Comparison of ENCODE assay signal across 11 cellular contexts in the genomic region with DNA sequence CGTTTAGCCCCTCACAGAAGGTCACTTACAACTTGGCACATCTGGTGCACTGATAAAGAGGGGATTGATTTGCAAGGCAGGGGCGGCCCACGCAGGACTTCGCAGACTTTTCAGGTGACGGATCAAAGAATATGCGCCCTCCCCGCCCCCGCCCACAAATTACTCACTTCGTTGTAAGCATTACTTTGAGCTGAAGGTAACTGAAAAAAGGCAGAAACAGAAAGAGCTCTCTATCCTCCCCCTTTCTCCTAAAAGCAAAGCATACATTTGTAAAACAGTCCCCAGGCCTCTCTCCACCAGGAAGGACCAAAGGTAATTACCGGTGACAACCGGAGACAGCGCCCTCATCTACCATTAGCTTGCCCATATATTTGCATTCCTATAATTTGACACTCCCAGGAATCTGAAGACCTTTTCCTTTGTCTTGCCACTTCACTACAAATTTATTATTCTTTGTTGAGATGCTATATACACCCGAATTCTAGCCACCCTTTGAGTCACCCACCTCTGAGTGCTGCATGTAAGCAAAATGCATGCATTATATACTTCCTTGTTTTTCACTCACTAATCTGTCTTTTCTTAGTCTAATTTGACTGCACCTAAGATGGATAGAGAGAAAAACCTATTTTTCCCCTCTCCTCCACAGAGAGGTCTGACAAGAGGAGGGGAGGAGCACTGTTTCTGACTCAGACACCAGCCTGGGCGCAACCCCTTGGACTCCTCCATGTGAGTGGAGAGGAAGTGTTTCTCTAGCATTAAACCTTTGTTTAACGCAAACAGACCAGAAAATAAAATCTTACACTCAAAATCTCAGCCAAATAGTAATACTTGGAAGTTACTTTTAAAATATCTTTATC.
DNase-seq lines count a peak whose midpoint lies in the region; ATAC-seq and TF ChIP-seq lines count a peak whose summit lies in the region.
"Had no signal": no experiment of that assay in that cellular context is flagged by ENCODE, and none has a peak within 500 bp of the region (broad histone marks: within the 10 kb centered on the region; RNA-seq: fewer than 3 reads in every experiment).

No MANE protein-coding gene starts in this region.

- no peaks in the 10 kb centered on the region for H3K9me2 ChIP-seq in Karpas-422 (replicated peaks; ENCODE audit: insufficient read depth, low read length)

- no peaks in the 10 kb centered on the region for H3K79me2 ChIP-seq in Karpas-422 (ENCODE audit: low read length)

- H3K4me1 ChIP-seq in Karpas-422 (ENCODE audit: low read length) (peaks cover 24% of the 10 kb centered on the region), iPS-20b (ENCODE audit: insufficient read depth, low read length) (peaks cover 17% of the 10 kb centered on the region; the same call in 1 of the 2 replicates), tibial nerve (no peaks in the 10 kb centered on the region)

- H3K27ac ChIP-seq in Karpas-422 (ENCODE audit: low read length) = no peak overlapping the region
- peak overlapping the region; percentile 85 for H3K27ac ChIP-seq in iPS-20b (ENCODE audit: low read length)
- no peak overlapping the region for H3K27ac ChIP-seq in tibial nerve
- no peak overlapping the region for H3K27ac ChIP-seq in dorsolateral prefrontal cortex
- H3K27ac ChIP-seq: RWPE1 had no signal

- H3K9me3 ChIP-seq in Karpas-422 (ENCODE audit: low read length) (no peaks in the 10 kb centered on the region), iPS-20b (ENCODE audit: insufficient read depth, low read depth, low read length) (no peaks in the 10 kb centered on the region), tibial nerve (no peaks in the 10 kb centered on the region)

- no peaks in the 10 kb centered on the region for H3K36me3 ChIP-seq in Karpas-422 (ENCODE audit: insufficient read depth, low read length)
- no peaks in the 10 kb centered on the region for H3K36me3 ChIP-seq in iPS-20b (ENCODE audit: insufficient read depth, low read depth, low read length)
- no peaks in the 10 kb centered on the region for H3K36me3 ChIP-seq in tibial nerve

- H3K4me3 ChIP-seq in Karpas-422 (ENCODE audit: low read length) = no peak overlapping the region
- peak overlapping the region; percentile 51; the same call in 1 of the 2 replicates for H3K4me3 ChIP-seq in iPS-20b (ENCODE audit: low read length)
- H3K4me3 ChIP-seq in tibial nerve = no peak overlapping the region
- no peak overlapping the region for H3K4me3 ChIP-seq in dorsolateral prefrontal cortex

- peak overlapping the region; percentile 20; the same call in 1 of the 2 replicates for H2AFZ ChIP-seq in Karpas-422 (ENCODE audit: low read length)

- ATAC-seq in GM18520 (IDR thresholded peaks at IDR 0.05; ENCODE audit: unreplicated experiment) = no peak

- TF ChIP-seq CTCF in tibial nerve (IDR thresholded peaks at IDR 0.05) (no peak), dorsolateral prefrontal cortex (IDR thresholded peaks at IDR 0.05 in 54 of 56, conservative IDR thresholded peaks at IDR 0.05 in 2 of 56; ENCODE audit: low read depth in 1 of 56, partially characterized antibody in 56 of 56) (no peak)

- 65 to 69% methylated on average over 15 of the region's 15 CpGs for WGBS in tibial nerve, 2 donors

- no peak for DNase-seq in Karpas-422
- DNase-seq in activated CD8-positive, alpha-beta memory T cell treated with anti-CD3 and anti-CD28 coated beads, Interleukin-2, amount 50 U/mL, for 48 hours = peak; percentile 62
- DNase-seq in stimulated activated CD4-positive, alpha-beta T cell treated with anti-CD3 and anti-CD28 coated beads, TNF-alpha, amount 100 ng/mL, for 24 hours (ENCODE audit: low read depth in 3 of 3) = peak in 2 of 3 experiments; percentile 38 to 61
- DNase-seq in tibial nerve (ENCODE audit: low spot score in 2 of 2) = no peak
- DNase-seq in DMS153 treated with DMSO at 0.1 percent for 48 hours (lab: John Stamatoyannopoulos, UW; ENCODE audit: unreplicated experiment) = no peak
- DNase-seq in dorsolateral prefrontal cortex = no peak
- DNase-seq: DMS79, NCI-H2029 treated with DMSO at 0.1 percent for 48 hours had no signal

- H3K27me3 ChIP-seq in Karpas-422 (ENCODE audit: low read length) (no peaks in the 10 kb centered on the region), iPS-20b (ENCODE audit: insufficient read depth, low read length) (no peaks in the 10 kb centered on the region), tibial nerve (no peaks in the 10 kb centered on the region), dorsolateral prefrontal cortex (no peaks in the 10 kb centered on the region)

- no peaks in the 10 kb centered on the region for H4K20me1 ChIP-seq in Karpas-422 (ENCODE audit: insufficient read depth, low read depth, low read length)

- TF ChIP-seq POLR2A in tibial nerve (IDR thresholded peaks at IDR 0.05) = no peak

- H3K4me2 ChIP-seq in Karpas-422 (ENCODE audit: low read depth, low read length, poor library complexity, severe bottlenecking) = peak overlapping the region; percentile 30

- no peak for TF ChIP-seq EP300 in tibial nerve (IDR thresholded peaks at IDR 0.05)

- H3K9ac ChIP-seq in Karpas-422 (ENCODE audit: low read length) = no peak overlapping the region
- H3K9ac ChIP-seq in iPS-20b (ENCODE audit: low read depth, low read length) = peak overlapping the region; percentile 65; the same call in 1 of the 2 replicates

- intact Hi-C loops in dorsolateral prefrontal cortex (cut with DNase I) = no loop called here

Comparison
In these comparisons a context has a peak if more than half of its experiments do, and no peak if none do; other contexts are left out.
1. DNase-seq: peak in activated CD8-positive, alpha-beta memory T cell treated with anti-CD3 and anti-CD28 coated beads, Interleukin-2, amount 50 U/mL, for 48 hours (single experiment) and stimulated activated CD4-positive, alpha-beta T cell treated with anti-CD3 and anti-CD28 coated beads, TNF-alpha, amount 100 ng/mL, for 24 hours (2 of 3); none in Karpas-422 (single experiment), tibial nerve (0 of 2), DMS153 treated with DMSO at 0.1 percent for 48 hours (single experiment) and dorsolateral prefrontal cortex (0 of 10).